In genomic region chr6:2426561-2427340, GRCh38 we compare ENCODE assay signal across 2 cellular contexts.
TF ChIP-seq lines count a peak whose summit lies in the region.

No MANE protein-coding gene starts in this region.

TF ChIP-seq in SK-N-SH, 30 proteins besides CTCF, POLR2A, EP300 and RAD21 (continued from another document):
- TF ChIP-seq, protein P1, sequence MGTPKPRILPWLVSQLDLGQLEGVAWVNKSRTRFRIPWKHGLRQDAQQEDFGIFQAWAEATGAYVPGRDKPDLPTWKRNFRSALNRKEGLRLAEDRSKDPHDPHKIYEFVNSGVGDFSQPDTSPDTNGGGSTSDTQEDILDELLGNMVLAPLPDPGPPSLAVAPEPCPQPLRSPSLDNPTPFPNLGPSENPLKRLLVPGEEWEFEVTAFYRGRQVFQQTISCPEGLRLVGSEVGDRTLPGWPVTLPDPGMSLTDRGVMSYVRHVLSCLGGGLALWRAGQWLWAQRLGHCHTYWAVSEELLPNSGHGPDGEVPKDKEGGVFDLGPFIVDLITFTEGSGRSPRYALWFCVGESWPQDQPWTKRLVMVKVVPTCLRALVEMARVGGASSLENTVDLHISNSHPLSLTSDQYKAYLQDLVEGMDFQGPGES (IDR thresholded peaks at IDR 0.05; ENCODE audit: low read depth, low read length), result no peak
- TF ChIP-seq RXRA (IDR thresholded peaks at IDR 0.05; ENCODE audit: borderline replicate concordance, low read depth) (no peak), MAX (IDR thresholded peaks at IDR 0.05; ENCODE audit: low read depth) (no peak), FOXJ3 (CRISPR knock-in tag; IDR thresholded peaks at IDR 0.05) (no peak), NFIC (IDR thresholded peaks at IDR 0.05; ENCODE audit: borderline replicate concordance) (no peak)

TF ChIP-seq in SK-N-SH treated with all-trans-retinoic acid at 6 μM for 48 hours, 23 proteins besides CTCF, POLR2A, EP300 and RAD21 (continued from another document):
- TF ChIP-seq GLIS3 (CRISPR knock-in tag; IDR thresholded peaks at IDR 0.05) (no peak), RARB (CRISPR knock-in tag; IDR thresholded peaks at IDR 0.05) (no peak), ZFP3 (CRISPR knock-in tag; IDR thresholded peaks at IDR 0.05) (no peak), ZFP30 (CRISPR knock-in tag; IDR thresholded peaks at IDR 0.05) (no peak), TCF4 (CRISPR knock-in tag; IDR thresholded peaks at IDR 0.05; ENCODE audit: borderline replicate concordance) (no peak), CSDC2 (CRISPR knock-in tag; IDR thresholded peaks at IDR 0.05) (no peak), ISL1 (CRISPR knock-in tag; IDR thresholded peaks at IDR 0.05) (no peak), ZNF8 (CRISPR knock-in tag; IDR thresholded peaks at IDR 0.05) (no peak), BACH2 (CRISPR knock-in tag; IDR thresholded peaks at IDR 0.05; ENCODE audit: borderline replicate concordance) (no peak), SNAI2 (CRISPR knock-in tag; IDR thresholded peaks at IDR 0.05) (no peak)
- TF ChIP-seq, protein P2, sequence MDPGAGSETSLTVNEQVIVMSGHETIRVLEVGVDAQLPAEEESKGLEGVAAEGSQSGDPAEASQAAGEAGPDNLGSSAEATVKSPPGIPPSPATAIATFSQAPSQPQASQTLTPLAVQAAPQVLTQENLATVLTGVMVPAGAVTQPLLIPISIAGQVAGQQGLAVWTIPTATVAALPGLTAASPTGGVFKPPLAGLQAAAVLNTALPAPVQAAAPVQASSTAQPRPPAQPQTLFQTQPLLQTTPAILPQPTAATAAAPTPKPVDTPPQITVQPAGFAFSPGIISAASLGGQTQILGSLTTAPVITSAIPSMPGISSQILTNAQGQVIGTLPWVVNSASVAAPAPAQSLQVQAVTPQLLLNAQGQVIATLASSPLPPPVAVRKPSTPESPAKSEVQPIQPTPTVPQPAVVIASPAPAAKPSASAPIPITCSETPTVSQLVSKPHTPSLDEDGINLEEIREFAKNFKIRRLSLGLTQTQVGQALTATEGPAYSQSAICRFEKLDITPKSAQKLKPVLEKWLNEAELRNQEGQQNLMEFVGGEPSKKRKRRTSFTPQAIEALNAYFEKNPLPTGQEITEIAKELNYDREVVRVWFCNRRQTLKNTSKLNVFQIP (CRISPR knock-in tag; IDR thresholded peaks at IDR 0.05; ENCODE audit: borderline replicate concordance, low read depth), result no peak
